In genomic region chr5:132411382-132411925, GRCh38 we compare ENCODE assay signal across 1 cellular context.
TF ChIP-seq lines count a peak whose summit lies in the region.

No MANE protein-coding gene starts in this region.

TF ChIP-seq in HCT116, 20 proteins besides CTCF, POLR2A, EP300 and RAD21 (continued from another document):
- TF ChIP-seq SIN3A (IDR thresholded peaks at IDR 0.05; ENCODE audit: low read depth) = no peak
- TF ChIP-seq JUND (IDR thresholded peaks at IDR 0.05) = no peak
- TF ChIP-seq ZNF274 (IDR thresholded peaks at IDR 0.05; ENCODE audit: low read depth, low read length) = no peak
- TF ChIP-seq SP1 (IDR thresholded peaks at IDR 0.05; ENCODE audit: low read depth) = no peak
- TF ChIP-seq EZH2phosphoT487 (IDR thresholded peaks at IDR 0.05; ENCODE audit: borderline replicate concordance) = no peak
- TF ChIP-seq CEBPB (IDR thresholded peaks at IDR 0.05; ENCODE audit: low read depth) = no peak
- no peak for TF ChIP-seq ELF1 (IDR thresholded peaks at IDR 0.05; ENCODE audit: borderline replicate concordance, low read depth)
- TF ChIP-seq TCF7L2 (IDR thresholded peaks at IDR 0.05; ENCODE audit: borderline replicate concordance, extremely low read depth, insufficient read depth, insufficient read length) = no peak
- no peak for TF ChIP-seq EZH2 (IDR thresholded peaks at IDR 0.05)
- TF ChIP-seq MAX (IDR thresholded peaks at IDR 0.05) = no peak
- TF ChIP-seq ATF3 (IDR thresholded peaks at IDR 0.05) = no peak
- no peak for TF ChIP-seq ZFX (IDR thresholded peaks at IDR 0.05)
- no peak for TF ChIP-seq SRF (IDR thresholded peaks at IDR 0.05; ENCODE audit: low read depth)
- TF ChIP-seq YY1 (IDR thresholded peaks at IDR 0.05; ENCODE audit: extremely low read depth, insufficient replicate concordance, low read depth, low read length) = no peak
- TF ChIP-seq EGR1 (IDR thresholded peaks at IDR 0.05; ENCODE audit: low read depth) = no peak
- no peak for TF ChIP-seq ZBTB33 (IDR thresholded peaks at IDR 0.05; ENCODE audit: extremely low read depth, insufficient replicate concordance, low read length)
